Comparison of ENCODE assay signal across 17 cellular contexts in the genomic region with DNA sequence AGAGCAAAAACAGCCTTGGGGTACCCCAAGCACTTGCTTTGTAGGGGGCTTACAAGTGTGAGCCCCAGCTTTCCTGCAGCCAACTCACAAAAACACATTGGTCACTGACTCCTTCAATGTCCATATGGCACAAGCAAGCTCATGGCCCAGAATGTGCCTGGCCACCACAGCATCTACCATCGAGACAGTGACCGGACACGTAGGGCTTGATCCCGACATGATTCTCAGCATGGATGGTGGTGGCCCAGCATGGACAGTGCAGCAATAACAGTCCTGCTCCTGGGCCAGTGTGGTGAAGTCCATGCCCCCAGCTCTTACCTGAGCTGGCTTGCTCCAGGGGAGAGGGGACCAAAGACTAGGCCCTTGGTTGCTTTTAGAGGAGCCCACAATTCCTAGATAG.
"Had no signal": no experiment of that assay in that cellular context is flagged by ENCODE, and none has a peak within 500 bp of the region (broad histone marks: within the 10 kb centered on the region; RNA-seq: fewer than 3 reads in every experiment).

No MANE protein-coding gene starts in this region.

- H3K4me3 ChIP-seq: right atrium auricular region, sigmoid colon, skin epidermis, stomach, thoracic aorta, transverse colon had no signal

- H3K27me3 ChIP-seq: neutrophil, right atrium auricular region, sigmoid colon, stomach, transverse colon had no signal

- ATAC-seq: esophagus mucosa; naive thymus-derived CD8-positive, alpha-beta T cell had no signal

- H3K9me3 ChIP-seq: neutrophil, right atrium auricular region, sigmoid colon, stomach, thoracic aorta, transverse colon had no signal

- DNase-seq: cerebellar nuclear complex; effector CD4-positive, alpha-beta T cell; naive thymus-derived CD8-positive, alpha-beta T cell; stimulated activated CD4-positive, alpha-beta T cell treated with anti-CD3 and anti-CD28 coated beads, Interleukin-2, amount 100 ng/mL, for 24 hours; stimulated activated CD4-positive, alpha-beta T cell treated with anti-CD3 and anti-CD28 coated beads, Interleukin-4, amount 100 ng/mL, for 4 hours; stimulated activated naive CD4-positive, alpha-beta T cell; stomach; substantia nigra; transverse colon had no signal

- H3K4me3 Mint-ChIP-seq: naive thymus-derived CD8-positive, alpha-beta T cell had no signal

- H3K9me3 Mint-ChIP-seq: naive thymus-derived CD8-positive, alpha-beta T cell had no signal

- H3K27me3 Mint-ChIP-seq: naive thymus-derived CD8-positive, alpha-beta T cell had no signal

- FAIRE-seq: colon, frontal cortex had no signal

- H3K27ac ChIP-seq: neutrophil, right atrium auricular region, sigmoid colon, skin epidermis, stomach, thoracic aorta, transverse colon had no signal
